ENCODE assay signal across 1 cellular context in the genomic region with DNA sequence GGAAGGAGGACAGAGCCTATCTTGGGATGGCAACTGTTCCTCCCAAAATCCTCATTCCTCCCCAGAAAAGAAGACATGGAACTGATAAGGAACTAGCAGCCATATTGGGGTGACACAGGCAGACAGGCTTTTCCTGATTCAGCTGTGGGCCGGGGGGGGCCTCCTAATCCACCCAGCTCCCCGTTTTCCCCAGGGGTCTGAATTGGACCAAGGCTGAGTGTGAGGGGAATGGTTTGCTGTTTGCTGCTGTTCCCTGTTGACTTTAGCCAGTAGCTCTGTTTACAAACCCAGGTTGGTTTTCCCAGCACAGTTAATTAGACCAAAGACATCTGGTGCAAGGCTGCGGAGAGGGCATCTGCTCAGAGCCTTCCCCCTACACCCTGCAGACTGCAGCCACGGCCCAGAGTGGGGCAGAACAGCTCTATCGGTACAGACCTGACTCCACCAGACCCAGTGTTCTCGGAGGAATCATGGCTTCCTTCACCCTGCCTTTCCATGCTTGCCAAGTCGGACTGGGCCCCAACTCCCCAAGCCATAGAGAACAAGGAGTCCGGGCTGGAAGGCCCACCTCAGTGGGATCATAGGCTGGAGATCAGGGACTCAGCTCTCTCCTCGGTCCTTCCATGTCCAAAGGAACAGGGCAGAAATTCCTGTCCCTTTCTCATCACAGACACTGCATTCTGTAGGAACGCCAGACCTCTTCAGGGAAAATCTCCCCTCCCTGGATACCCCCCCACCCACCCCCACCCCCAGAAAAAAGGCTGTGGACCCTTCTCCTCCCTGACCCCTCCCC.
TF ChIP-seq lines count a peak whose summit lies in the region.

No MANE protein-coding gene starts in this region.

TF ChIP-seq in HepG2, 621 proteins besides CTCF, POLR2A, EP300 and RAD21 (continued from another document and continues in another):
- TF ChIP-seq, protein P1, sequence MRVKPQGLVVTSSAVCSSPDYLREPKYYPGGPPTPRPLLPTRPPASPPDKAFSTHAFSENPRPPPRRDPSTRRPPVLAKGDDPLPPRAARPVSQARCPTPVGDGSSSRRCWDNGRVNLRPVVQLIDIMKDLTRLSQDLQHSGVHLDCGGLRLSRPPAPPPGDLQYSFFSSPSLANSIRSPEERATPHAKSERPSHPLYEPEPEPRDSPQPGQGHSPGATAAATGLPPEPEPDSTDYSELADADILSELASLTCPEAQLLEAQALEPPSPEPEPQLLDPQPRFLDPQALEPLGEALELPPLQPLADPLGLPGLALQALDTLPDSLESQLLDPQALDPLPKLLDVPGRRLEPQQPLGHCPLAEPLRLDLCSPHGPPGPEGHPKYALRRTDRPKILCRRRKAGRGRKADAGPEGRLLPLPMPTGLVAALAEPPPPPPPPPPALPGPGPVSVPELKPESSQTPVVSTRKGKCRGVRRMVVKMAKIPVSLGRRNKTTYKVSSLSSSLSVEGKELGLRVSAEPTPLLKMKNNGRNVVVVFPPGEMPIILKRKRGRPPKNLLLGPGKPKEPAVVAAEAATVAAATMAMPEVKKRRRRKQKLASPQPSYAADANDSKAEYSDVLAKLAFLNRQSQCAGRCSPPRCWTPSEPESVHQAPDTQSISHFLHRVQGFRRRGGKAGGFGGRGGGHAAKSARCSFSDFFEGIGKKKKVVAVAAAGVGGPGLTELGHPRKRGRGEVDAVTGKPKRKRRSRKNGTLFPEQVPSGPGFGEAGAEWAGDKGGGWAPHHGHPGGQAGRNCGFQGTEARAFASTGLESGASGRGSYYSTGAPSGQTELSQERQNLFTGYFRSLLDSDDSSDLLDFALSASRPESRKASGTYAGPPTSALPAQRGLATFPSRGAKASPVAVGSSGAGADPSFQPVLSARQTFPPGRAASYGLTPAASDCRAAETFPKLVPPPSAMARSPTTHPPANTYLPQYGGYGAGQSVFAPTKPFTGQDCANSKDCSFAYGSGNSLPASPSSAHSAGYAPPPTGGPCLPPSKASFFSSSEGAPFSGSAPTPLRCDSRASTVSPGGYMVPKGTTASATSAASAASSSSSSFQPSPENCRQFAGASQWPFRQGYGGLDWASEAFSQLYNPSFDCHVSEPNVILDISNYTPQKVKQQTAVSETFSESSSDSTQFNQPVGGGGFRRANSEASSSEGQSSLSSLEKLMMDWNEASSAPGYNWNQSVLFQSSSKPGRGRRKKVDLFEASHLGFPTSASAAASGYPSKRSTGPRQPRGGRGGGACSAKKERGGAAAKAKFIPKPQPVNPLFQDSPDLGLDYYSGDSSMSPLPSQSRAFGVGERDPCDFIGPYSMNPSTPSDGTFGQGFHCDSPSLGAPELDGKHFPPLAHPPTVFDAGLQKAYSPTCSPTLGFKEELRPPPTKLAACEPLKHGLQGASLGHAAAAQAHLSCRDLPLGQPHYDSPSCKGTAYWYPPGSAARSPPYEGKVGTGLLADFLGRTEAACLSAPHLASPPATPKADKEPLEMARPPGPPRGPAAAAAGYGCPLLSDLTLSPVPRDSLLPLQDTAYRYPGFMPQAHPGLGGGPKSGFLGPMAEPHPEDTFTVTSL (CRISPR knock-in tag; IDR thresholded peaks at IDR 0.05; ENCODE audit: borderline replicate concordance) = peak; percentile 51; the same call in 1 of the 2 replicates
- no peak for TF ChIP-seq ZNF225 (CRISPR knock-in tag; IDR thresholded peaks at IDR 0.05)
- no peak for TF ChIP-seq ZNF335 (CRISPR knock-in tag; IDR thresholded peaks at IDR 0.05)
- TF ChIP-seq ZNF33B (CRISPR knock-in tag; IDR thresholded peaks at IDR 0.05) = peak; percentile 82
- no peak for TF ChIP-seq TEAD2 (CRISPR knock-in tag; IDR thresholded peaks at IDR 0.05)
- no peak for TF ChIP-seq RFXAP (CRISPR knock-in tag; IDR thresholded peaks at IDR 0.05; ENCODE audit: borderline replicate concordance)
- TF ChIP-seq, protein P2, sequence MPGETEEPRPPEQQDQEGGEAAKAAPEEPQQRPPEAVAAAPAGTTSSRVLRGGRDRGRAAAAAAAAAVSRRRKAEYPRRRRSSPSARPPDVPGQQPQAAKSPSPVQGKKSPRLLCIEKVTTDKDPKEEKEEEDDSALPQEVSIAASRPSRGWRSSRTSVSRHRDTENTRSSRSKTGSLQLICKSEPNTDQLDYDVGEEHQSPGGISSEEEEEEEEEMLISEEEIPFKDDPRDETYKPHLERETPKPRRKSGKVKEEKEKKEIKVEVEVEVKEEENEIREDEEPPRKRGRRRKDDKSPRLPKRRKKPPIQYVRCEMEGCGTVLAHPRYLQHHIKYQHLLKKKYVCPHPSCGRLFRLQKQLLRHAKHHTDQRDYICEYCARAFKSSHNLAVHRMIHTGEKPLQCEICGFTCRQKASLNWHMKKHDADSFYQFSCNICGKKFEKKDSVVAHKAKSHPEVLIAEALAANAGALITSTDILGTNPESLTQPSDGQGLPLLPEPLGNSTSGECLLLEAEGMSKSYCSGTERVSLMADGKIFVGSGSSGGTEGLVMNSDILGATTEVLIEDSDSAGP (CRISPR knock-in tag; IDR thresholded peaks at IDR 0.05; ENCODE audit: borderline replicate concordance) = peak; percentile 37; the same call in 1 of the 2 replicates
- TF ChIP-seq TOPORS (CRISPR knock-in tag; IDR thresholded peaks at IDR 0.05) = no peak
- TF ChIP-seq ZNF724P (CRISPR knock-in tag; IDR thresholded peaks at IDR 0.05; ENCODE audit: borderline replicate concordance) = no peak
- TF ChIP-seq ZNF792 (CRISPR knock-in tag; IDR thresholded peaks at IDR 0.05) = 0 out of 2 replicates have a peak, but pooled peaks have one; percentile 33
- no peak for TF ChIP-seq ZFP36L2 (CRISPR knock-in tag; IDR thresholded peaks at IDR 0.05)
- TF ChIP-seq ZNF101 (CRISPR knock-in tag; IDR thresholded peaks at IDR 0.05; ENCODE audit: borderline replicate concordance, low read depth) = no peak
- no peak for TF ChIP-seq ZNF329 (CRISPR knock-in tag; IDR thresholded peaks at IDR 0.05; ENCODE audit: low read depth)
- no peak for TF ChIP-seq CEBPB (IDR thresholded peaks at IDR 0.05; ENCODE audit: borderline replicate concordance, low read depth, low read length)
- 0 out of 2 replicates have a peak, but pooled peaks have one; percentile 29 for TF ChIP-seq ZNF605 (CRISPR knock-in tag; IDR thresholded peaks at IDR 0.05)
- TF ChIP-seq, protein P3, sequence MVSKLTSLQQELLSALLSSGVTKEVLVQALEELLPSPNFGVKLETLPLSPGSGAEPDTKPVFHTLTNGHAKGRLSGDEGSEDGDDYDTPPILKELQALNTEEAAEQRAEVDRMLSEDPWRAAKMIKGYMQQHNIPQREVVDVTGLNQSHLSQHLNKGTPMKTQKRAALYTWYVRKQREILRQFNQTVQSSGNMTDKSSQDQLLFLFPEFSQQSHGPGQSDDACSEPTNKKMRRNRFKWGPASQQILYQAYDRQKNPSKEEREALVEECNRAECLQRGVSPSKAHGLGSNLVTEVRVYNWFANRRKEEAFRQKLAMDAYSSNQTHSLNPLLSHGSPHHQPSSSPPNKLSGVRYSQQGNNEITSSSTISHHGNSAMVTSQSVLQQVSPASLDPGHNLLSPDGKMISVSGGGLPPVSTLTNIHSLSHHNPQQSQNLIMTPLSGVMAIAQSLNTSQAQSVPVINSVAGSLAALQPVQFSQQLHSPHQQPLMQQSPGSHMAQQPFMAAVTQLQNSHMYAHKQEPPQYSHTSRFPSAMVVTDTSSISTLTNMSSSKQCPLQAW (CRISPR knock-in tag; IDR thresholded peaks at IDR 0.05) = 0 out of 2 replicates have a peak, but pooled peaks have one; percentile 34
- TF ChIP-seq ZNF121 (CRISPR knock-in tag; IDR thresholded peaks at IDR 0.05) = 0 out of 2 replicates have a peak, but pooled peaks have one; percentile 20
- no peak for TF ChIP-seq ZNF17 (CRISPR knock-in tag; IDR thresholded peaks at IDR 0.05)
- peak; percentile 66; the same call in 1 of the 2 replicates for TF ChIP-seq ZBTB7A (CRISPR knock-in tag; IDR thresholded peaks at IDR 0.05)
- TF ChIP-seq, protein P4, sequence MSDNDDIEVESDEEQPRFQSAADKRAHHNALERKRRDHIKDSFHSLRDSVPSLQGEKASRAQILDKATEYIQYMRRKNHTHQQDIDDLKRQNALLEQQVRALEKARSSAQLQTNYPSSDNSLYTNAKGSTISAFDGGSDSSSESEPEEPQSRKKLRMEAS (IDR thresholded peaks at IDR 0.05) = no peak
- no peak for TF ChIP-seq MATR3 (CRISPR knock-in tag; IDR thresholded peaks at IDR 0.05)
- TF ChIP-seq ZNF484 (CRISPR knock-in tag; IDR thresholded peaks at IDR 0.05; ENCODE audit: borderline replicate concordance, low read depth) = no peak
- TF ChIP-seq HOXA3 (CRISPR knock-in tag; IDR thresholded peaks at IDR 0.05) = peak; percentile 43; the same call in 1 of the 2 replicates
- no peak for TF ChIP-seq ZNF737 (CRISPR knock-in tag; IDR thresholded peaks at IDR 0.05; ENCODE audit: borderline replicate concordance)
- TF ChIP-seq SIN3B (IDR thresholded peaks at IDR 0.05; ENCODE audit: low read length) = no peak
- TF ChIP-seq, protein P5, sequence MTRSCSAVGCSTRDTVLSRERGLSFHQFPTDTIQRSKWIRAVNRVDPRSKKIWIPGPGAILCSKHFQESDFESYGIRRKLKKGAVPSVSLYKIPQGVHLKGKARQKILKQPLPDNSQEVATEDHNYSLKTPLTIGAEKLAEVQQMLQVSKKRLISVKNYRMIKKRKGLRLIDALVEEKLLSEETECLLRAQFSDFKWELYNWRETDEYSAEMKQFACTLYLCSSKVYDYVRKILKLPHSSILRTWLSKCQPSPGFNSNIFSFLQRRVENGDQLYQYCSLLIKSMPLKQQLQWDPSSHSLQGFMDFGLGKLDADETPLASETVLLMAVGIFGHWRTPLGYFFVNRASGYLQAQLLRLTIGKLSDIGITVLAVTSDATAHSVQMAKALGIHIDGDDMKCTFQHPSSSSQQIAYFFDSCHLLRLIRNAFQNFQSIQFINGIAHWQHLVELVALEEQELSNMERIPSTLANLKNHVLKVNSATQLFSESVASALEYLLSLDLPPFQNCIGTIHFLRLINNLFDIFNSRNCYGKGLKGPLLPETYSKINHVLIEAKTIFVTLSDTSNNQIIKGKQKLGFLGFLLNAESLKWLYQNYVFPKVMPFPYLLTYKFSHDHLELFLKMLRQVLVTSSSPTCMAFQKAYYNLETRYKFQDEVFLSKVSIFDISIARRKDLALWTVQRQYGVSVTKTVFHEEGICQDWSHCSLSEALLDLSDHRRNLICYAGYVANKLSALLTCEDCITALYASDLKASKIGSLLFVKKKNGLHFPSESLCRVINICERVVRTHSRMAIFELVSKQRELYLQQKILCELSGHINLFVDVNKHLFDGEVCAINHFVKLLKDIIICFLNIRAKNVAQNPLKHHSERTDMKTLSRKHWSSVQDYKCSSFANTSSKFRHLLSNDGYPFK (CRISPR knock-in tag; IDR thresholded peaks at IDR 0.05; ENCODE audit: borderline replicate concordance) = no peak
- TF ChIP-seq, protein P6, sequence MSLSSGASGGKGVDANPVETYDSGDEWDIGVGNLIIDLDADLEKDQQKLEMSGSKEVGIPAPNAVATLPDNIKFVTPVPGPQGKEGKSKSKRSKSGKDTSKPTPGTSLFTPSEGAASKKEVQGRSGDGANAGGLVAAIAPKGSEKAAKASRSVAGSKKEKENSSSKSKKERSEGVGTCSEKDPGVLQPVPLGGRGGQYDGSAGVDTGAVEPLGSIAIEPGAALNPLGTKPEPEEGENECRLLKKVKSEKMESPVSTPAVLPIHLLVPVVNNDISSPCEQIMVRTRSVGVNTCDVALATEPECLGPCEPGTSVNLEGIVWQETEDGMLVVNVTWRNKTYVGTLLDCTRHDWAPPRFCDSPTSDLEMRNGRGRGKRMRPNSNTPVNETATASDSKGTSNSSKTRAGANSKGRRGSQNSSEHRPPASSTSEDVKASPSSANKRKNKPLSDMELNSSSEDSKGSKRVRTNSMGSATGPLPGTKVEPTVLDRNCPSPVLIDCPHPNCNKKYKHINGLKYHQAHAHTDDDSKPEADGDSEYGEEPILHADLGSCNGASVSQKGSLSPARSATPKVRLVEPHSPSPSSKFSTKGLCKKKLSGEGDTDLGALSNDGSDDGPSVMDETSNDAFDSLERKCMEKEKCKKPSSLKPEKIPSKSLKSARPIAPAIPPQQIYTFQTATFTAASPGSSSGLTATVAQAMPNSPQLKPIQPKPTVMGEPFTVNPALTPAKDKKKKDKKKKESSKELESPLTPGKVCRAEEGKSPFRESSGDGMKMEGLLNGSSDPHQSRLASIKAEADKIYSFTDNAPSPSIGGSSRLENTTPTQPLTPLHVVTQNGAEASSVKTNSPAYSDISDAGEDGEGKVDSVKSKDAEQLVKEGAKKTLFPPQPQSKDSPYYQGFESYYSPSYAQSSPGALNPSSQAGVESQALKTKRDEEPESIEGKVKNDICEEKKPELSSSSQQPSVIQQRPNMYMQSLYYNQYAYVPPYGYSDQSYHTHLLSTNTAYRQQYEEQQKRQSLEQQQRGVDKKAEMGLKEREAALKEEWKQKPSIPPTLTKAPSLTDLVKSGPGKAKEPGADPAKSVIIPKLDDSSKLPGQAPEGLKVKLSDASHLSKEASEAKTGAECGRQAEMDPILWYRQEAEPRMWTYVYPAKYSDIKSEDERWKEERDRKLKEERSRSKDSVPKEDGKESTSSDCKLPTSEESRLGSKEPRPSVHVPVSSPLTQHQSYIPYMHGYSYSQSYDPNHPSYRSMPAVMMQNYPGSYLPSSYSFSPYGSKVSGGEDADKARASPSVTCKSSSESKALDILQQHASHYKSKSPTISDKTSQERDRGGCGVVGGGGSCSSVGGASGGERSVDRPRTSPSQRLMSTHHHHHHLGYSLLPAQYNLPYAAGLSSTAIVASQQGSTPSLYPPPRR (CRISPR knock-in tag; IDR thresholded peaks at IDR 0.05; ENCODE audit: borderline replicate concordance) = 0 out of 2 replicates have a peak, but pooled peaks have one; percentile 27
- TF ChIP-seq ZBTB38 (CRISPR knock-in tag; IDR thresholded peaks at IDR 0.05) = peak; percentile 17; the same call in 1 of the 2 replicates
- TF ChIP-seq PAWR (CRISPR knock-in tag; IDR thresholded peaks at IDR 0.05; ENCODE audit: borderline replicate concordance) = no peak
- TF ChIP-seq ZFP37 (CRISPR knock-in tag; IDR thresholded peaks at IDR 0.05; ENCODE audit: borderline replicate concordance) = 0 out of 2 replicates have a peak, but pooled peaks have one; percentile 32
- TF ChIP-seq, protein P7, sequence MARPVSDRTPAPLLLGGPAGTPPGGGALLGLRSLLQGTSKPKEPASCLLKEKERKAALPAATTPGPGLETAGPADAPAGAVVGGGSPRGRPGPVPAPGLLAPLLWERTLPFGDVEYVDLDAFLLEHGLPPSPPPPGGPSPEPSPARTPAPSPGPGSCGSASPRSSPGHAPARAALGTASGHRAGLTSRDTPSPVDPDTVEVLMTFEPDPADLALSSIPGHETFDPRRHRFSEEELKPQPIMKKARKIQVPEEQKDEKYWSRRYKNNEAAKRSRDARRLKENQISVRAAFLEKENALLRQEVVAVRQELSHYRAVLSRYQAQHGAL (CRISPR knock-in tag; IDR thresholded peaks at IDR 0.05; ENCODE audit: not compliant biosample characterization) = no peak
- TF ChIP-seq, protein P8, sequence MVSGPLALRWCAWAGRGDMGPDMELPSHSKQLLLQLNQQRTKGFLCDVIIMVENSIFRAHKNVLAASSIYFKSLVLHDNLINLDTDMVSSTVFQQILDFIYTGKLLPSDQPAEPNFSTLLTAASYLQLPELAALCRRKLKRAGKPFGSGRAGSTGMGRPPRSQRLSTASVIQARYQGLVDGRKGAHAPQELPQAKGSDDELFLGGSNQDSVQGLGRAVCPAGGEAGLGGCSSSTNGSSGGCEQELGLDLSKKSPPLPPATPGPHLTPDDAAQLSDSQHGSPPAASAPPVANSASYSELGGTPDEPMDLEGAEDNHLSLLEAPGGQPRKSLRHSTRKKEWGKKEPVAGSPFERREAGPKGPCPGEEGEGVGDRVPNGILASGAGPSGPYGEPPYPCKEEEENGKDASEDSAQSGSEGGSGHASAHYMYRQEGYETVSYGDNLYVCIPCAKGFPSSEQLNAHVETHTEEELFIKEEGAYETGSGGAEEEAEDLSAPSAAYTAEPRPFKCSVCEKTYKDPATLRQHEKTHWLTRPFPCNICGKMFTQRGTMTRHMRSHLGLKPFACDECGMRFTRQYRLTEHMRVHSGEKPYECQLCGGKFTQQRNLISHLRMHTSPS (CRISPR knock-in tag; IDR thresholded peaks at IDR 0.05; ENCODE audit: low read depth) = 0 out of 2 replicates have a peak, but pooled peaks have one; percentile 26
